In the genomic region with DNA sequence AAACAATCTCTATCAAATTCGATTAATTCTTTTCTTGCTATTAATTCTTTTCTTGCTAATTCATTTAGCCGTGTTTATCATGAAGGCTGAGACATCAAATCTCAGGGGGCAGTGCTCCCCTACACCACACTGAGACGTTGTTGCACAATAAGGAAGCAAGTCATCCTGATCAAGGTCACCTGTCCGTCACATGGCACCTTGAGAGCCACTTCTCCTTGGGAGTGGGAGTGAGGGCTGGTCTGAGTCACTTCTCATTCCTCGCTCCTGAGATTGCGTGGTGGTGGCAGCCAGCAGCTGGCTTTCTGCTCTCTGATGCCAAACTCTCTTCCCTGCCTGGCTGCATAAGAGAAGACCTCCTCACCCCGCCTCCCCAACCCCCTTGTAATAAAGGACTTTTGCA, we compare ENCODE assay signal across 16 cellular contexts.
DNase-seq lines count a peak whose midpoint lies in the region; ATAC-seq and TF ChIP-seq lines count a peak whose summit lies in the region.
"Had no signal": no experiment of that assay in that cellular context is flagged by ENCODE, and none has a peak within 500 bp of the region (broad histone marks: within the 10 kb centered on the region; RNA-seq: fewer than 3 reads in every experiment).

No MANE protein-coding gene starts in this region.

- no peak overlapping the region for H3K18ac ChIP-seq in mesendoderm (ENCODE audit: low read length)

- WGBS in mesendoderm (ENCODE audit: extremely low coverage, insufficient coverage, low lambda C conversion rate) = no CpG with 5 or more reads among the region's 7 CpGs
- WGBS in stomach, 5 donors = 65 to 79% (median 70%) methylated on average over 7 of the region's 7 CpGs

- no peak for TF ChIP-seq CTCF in MCF 10A (IDR thresholded peaks at IDR 0.05; ENCODE audit: unreplicated experiment)
- no peak for TF ChIP-seq CTCF in stomach (IDR thresholded peaks at IDR 0.05)

- H3K27ac Mint-ChIP-seq in MCF 10A (ENCODE audit: low read depth, unreplicated experiment) = no peak overlapping the region
- H3K27ac Mint-ChIP-seq: activated naive CD4-positive, alpha-beta T cell treated with anti-CD3 and anti-CD28 coated beads, Interleukin-2, amount 10 ng/mL, durations not matched to agents 7 days and 5 days; CD4-positive, alpha-beta T cell; naive B cell had no signal

- H3K9me3 ChIP-seq in stomach = no peaks in the 10 kb centered on the region

- no peak for ATAC-seq in HG02938 (IDR thresholded peaks at IDR 0.05; ENCODE audit: unreplicated experiment)
- ATAC-seq in GM18517 (IDR thresholded peaks at IDR 0.05; ENCODE audit: unreplicated experiment) = no peak

- H3K4me3 ChIP-seq in mesendoderm (ENCODE audit: low read length) (no peak overlapping the region), stomach (no peak overlapping the region)

- H3K4me3 Mint-ChIP-seq in MCF 10A (ENCODE audit: unreplicated experiment) = no peak overlapping the region
- H3K4me3 Mint-ChIP-seq: activated naive CD4-positive, alpha-beta T cell treated with anti-CD3 and anti-CD28 coated beads, Interleukin-2, amount 10 ng/mL, durations not matched to agents 7 days and 5 days; CD4-positive, alpha-beta T cell had no signal

- H3K27ac ChIP-seq in mesendoderm (ENCODE audit: low read depth, low read length) = no peak overlapping the region
- no peak overlapping the region for H3K27ac ChIP-seq in stomach

- H3K79me1 ChIP-seq in mesendoderm (ENCODE audit: low read length) = no peaks in the 10 kb centered on the region

- no peaks in the 10 kb centered on the region for H3K27me3 Mint-ChIP-seq in MCF 10A (ENCODE audit: insufficient read depth, unreplicated experiment)
- H3K27me3 Mint-ChIP-seq: activated naive CD4-positive, alpha-beta T cell treated with anti-CD3 and anti-CD28 coated beads, Interleukin-2, amount 10 ng/mL, durations not matched to agents 7 days and 5 days; CD4-positive, alpha-beta T cell; naive B cell had no signal

- H3K4me2 ChIP-seq in mesendoderm (ENCODE audit: low read length) = no peak overlapping the region

- no peak overlapping the region for H2BK120ac ChIP-seq in mesendoderm (ENCODE audit: low read depth, low read length)

- H3K36me3 ChIP-seq in mesendoderm (ENCODE audit: control insufficient read depth, insufficient read depth, low read length) (no peaks in the 10 kb centered on the region), stomach (no peaks in the 10 kb centered on the region)

- no peak overlapping the region for H2BK15ac ChIP-seq in mesendoderm (replicated peaks; ENCODE audit: low read depth)

- no peaks in the 10 kb centered on the region for H3K79me2 ChIP-seq in mesendoderm (ENCODE audit: control insufficient read depth, insufficient read depth, low read length)

- BruUV-seq in MCF 10A (replicated peaks; lab: Mats Ljungman, UMichigan) = no TSS peak

- intact Hi-C loops in MCF 10A (cut with micrococcal nuclease) (no loop called here), stomach (cut with DNase I; ENCODE audit: low total_unique reads) (no loop called here)

- H4K5ac ChIP-seq in mesendoderm (ENCODE audit: low read length) = no peak overlapping the region

- no peak for TF ChIP-seq POLR2A in stomach (IDR thresholded peaks at IDR 0.05)

- H3K27me3 ChIP-seq in mesendoderm (ENCODE audit: insufficient read depth, low read length, poor library complexity) (no peaks in the 10 kb centered on the region), stomach (no peaks in the 10 kb centered on the region)

- no peak overlapping the region for H4K8ac ChIP-seq in mesendoderm (ENCODE audit: low read depth, low read length)

- no peak overlapping the region for H3K23ac ChIP-seq in mesendoderm (ENCODE audit: low read length)

- CTCF ChIA-PET in MCF 10A (lab: Yijun Ruan, JAX) = interaction anchor here (0.6 to 0.7 kb wide), 2 partner anchors 275 to 644 kb away, joined by 4 read pairs; no protein-coding TSS in a partner anchor

- no peak overlapping the region for H2BK5ac ChIP-seq in mesendoderm (ENCODE audit: low read length)

- H3K4ac ChIP-seq in mesendoderm (ENCODE audit: low read depth, low read length) = no peak overlapping the region

- no peak overlapping the region for H2AK5ac ChIP-seq in mesendoderm (ENCODE audit: low read length)

- H3K4me1 ChIP-seq in mesendoderm (ENCODE audit: control insufficient read depth, low read depth, low read length) (peaks cover 8% of the 10 kb centered on the region), stomach (no peaks in the 10 kb centered on the region)

- POLR2A ChIA-PET in MCF 10A (lab: Yijun Ruan, JAX) = no interaction called here

- H3K36me3 Mint-ChIP-seq in MCF 10A (ENCODE audit: insufficient read depth, unreplicated experiment) = no peaks in the 10 kb centered on the region
- H3K36me3 Mint-ChIP-seq: naive B cell had no signal

- TF ChIP-seq EP300 in stomach (IDR thresholded peaks at IDR 0.05) = no peak

- no peak overlapping the region for H3K9ac ChIP-seq in mesendoderm (ENCODE audit: low read length)

- DNase-seq in COLO829 (ENCODE audit: low spot score) (peak; percentile 19), LHCN-M2 (ENCODE audit: low read depth) (peak; percentile 8), MCF 10A (ENCODE audit: unreplicated experiment) (peak; percentile 26), mesendoderm (peak; percentile 38), stomach (no peak)
- no peak for DNase-seq in activated CD4-positive, alpha-beta T cell treated with anti-CD3 and anti-CD28 coated beads for 1 hour
- DNase-seq: activated naive CD4-positive, alpha-beta T cell treated with anti-CD3 and anti-CD28 coated beads, Interleukin-2, amount 10 ng/mL, durations not matched to agents 7 days and 5 days; CD4-positive, alpha-beta T cell; GF-D8; naive B cell; NCI-H524 treated with DMSO at 0.1 percent for 48 hours; SHP77; stimulated activated naive CD4-positive, alpha-beta T cell treated with Interleukin-2 at 50 U/mL for 16 hours; T1000 had no signal

- no peak overlapping the region for H3K56ac ChIP-seq in mesendoderm (ENCODE audit: low read length)

- no peaks in the 10 kb centered on the region for H3K9me3 Mint-ChIP-seq in MCF 10A (ENCODE audit: unreplicated experiment)

- H3K4me1 Mint-ChIP-seq in MCF 10A (ENCODE audit: insufficient read depth, unreplicated experiment) = no peaks in the 10 kb centered on the region

Comparison
In these comparisons a context has a peak if more than half of its experiments do, and no peak if none do; other contexts are left out.
1. DNase-seq: peak in COLO829 (single experiment), LHCN-M2 (single experiment), MCF 10A (single experiment) and mesendoderm (single experiment); none in stomach (single experiment) and activated CD4-positive, alpha-beta T cell treated with anti-CD3 and anti-CD28 coated beads for 1 hour (single experiment).